Comparison of ENCODE assay signal across 8 cellular contexts in the genomic region with DNA sequence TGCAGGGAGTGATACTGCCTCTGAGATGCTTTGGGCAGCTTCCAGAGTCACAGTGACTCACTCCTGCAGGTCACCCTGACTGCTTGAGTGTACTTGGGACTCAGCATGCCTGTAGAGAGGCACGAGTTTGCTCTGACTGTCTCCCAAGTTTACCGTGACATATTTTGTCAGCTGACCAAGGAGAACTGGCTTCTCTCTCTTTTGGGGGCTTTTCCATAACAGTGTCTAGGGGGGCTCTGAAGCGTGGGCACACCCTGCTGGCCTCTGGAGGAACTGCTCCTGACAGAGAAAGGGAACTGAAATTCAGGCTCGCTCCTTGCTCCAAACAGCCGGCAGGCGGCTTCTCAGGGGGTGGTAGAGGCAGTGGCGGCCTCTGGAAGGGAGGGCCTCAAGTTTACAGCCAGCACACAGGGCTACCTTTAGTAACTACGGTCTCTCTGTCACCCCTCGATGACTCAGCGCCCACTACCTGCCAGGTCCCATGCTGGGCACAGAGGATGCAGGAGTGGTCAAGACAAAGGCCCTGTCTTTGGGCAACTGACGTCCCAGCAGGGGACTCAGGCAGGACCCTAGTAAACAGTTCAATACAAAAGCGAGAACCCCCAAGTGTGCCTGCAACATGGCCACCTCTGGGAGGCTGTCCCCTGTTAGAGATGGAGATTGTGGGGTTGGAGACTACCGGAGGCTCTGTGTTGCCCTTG. TPM values are rescaled to one million over a fixed set of nuclear protein-coding genes. Genes with fewer than 3 reads are reported as not detected.
DNase-seq lines count a peak whose midpoint lies in the region; ATAC-seq, FAIRE-seq and TF ChIP-seq lines count a peak whose summit lies in the region.

No MANE protein-coding gene starts in this region.

- no peaks in the 10 kb centered on the region for H3K36me3 ChIP-seq in BLaER1 treated with 17β-estradiol and CSF1 and Interleukin-3, amounts not matched to agents 10 nM and 100 nM
- peaks cover 29% of the 10 kb centered on the region for H3K36me3 ChIP-seq in bronchial epithelial cell (ENCODE audit: control insufficient read depth, insufficient read depth, low read length)

- no peak for FAIRE-seq in bronchial epithelial cell (lab: Jason Lieb, UNC)

- DNase-seq in NCI-H345 (lab: John Stamatoyannopoulos, UW), result peak; percentile 15
- peak; percentile 39 for DNase-seq in bronchial epithelial cell (ENCODE audit: low read depth)
- peak; percentile 10 for DNase-seq in myocyte (ENCODE audit: low read depth)
- DNase-seq in ureter (ENCODE audit: low spot score), result no peak
- DNase-seq in pons (ENCODE audit: low spot score), result no peak

- peaks cover 47 to 92% (median 87%) of the 10 kb centered on the region in 11 experiments for H3K27me3 ChIP-seq in BLaER1 treated with 17β-estradiol and CSF1 and Interleukin-3, amounts not matched to agents 10 nM and 100 nM
- no peaks in the 10 kb centered on the region for H3K27me3 ChIP-seq in bronchial epithelial cell (ENCODE audit: control insufficient read depth, insufficient read depth, low read length)

- ATAC-seq in GM18520 (IDR thresholded peaks at IDR 0.05; ENCODE audit: unreplicated experiment), result peak; percentile 69
- peak; percentile 78 for ATAC-seq in HG02884 (IDR thresholded peaks at IDR 0.05; ENCODE audit: unreplicated experiment)

- peak overlapping the region; percentile 19 to 43 (median 32); a peak in 18 of 22 replicates for H3K4me2 ChIP-seq in BLaER1 treated with 17β-estradiol and CSF1 and Interleukin-3, amounts not matched to agents 10 nM and 100 nM

- H3K4me1 ChIP-seq in BLaER1 treated with 17β-estradiol and CSF1 and Interleukin-3, amounts not matched to agents 10 nM and 100 nM, result peaks cover 28 to 56% (median 39%) of the 10 kb centered on the region in 10 experiments

- no peak overlapping the region for H3K4me3 ChIP-seq in BLaER1 treated with 17β-estradiol and CSF1 and Interleukin-3, amounts not matched to agents 10 nM and 100 nM
- no peak overlapping the region for H3K4me3 ChIP-seq in bronchial epithelial cell (ENCODE audit: low read depth, low read length)

- 0 out of 22 replicates have a peak overlapping the region, but pooled peaks of 2 of the 11 experiments have one; percentile 3 to 25 for H3K27ac ChIP-seq in BLaER1 treated with 17β-estradiol and CSF1 and Interleukin-3, amounts not matched to agents 10 nM and 100 nM

- peaks cover 0 to 33% (median 0%) of the 10 kb centered on the region in 11 experiments; a peak in 8 of 22 replicates for H4K20me1 ChIP-seq in BLaER1 treated with 17β-estradiol and CSF1 and Interleukin-3, amounts not matched to agents 10 nM and 100 nM

- peak; percentile 47 for TF ChIP-seq CTCF in bronchial epithelial cell (IDR thresholded peaks at IDR 0.05; ENCODE audit: insufficient read depth, low read length, severe bottlenecking)

- no peak overlapping the region for H3K9ac ChIP-seq in BLaER1 treated with 17β-estradiol and CSF1 and Interleukin-3, amounts not matched to agents 10 nM and 100 nM

- no peaks in the 10 kb centered on the region for H3K9me3 ChIP-seq in BLaER1 treated with 17β-estradiol and CSF1 and Interleukin-3, amounts not matched to agents 10 nM and 100 nM (replicated peaks in 1 of 11)

RNA-seq across cellular contexts. Expression of gene ZNF185, which starts 17.8 kb away (rescaled TPM):
- 93.5 and 264 TPM in 2 replicates for total RNA-seq in bronchial epithelial cell
- 0.47 and 0.83 TPM in 2 replicates for total RNA-seq in myocyte
- polyA plus RNA-seq in myocyte (2012), result 1.4 TPM
- 62.2 TPM for total RNA-seq in ureter

Comparison
In these comparisons a context has a peak if more than half of its experiments do, and no peak if none do; other contexts are left out.
1. DNase-seq: peak in NCI-H345 (single experiment), bronchial epithelial cell (single experiment) and myocyte (single experiment); none in ureter (single experiment) and pons (single experiment).
2. RNA of gene ZNF185, which starts 17.8 kb away (total RNA-seq): 93.5 to 264 TPM in bronchial epithelial cell and 62.2 TPM in ureter (single experiment); 0.47 to 0.83 TPM in myocyte; every median in the first group is over 10 times any median in the second.